In genomic region chr12:101743242-101743641, GRCh38 we compare ENCODE assay signal across 14 cellular contexts. TPM values are rescaled to one million over a fixed set of nuclear protein-coding genes. Genes with fewer than 3 reads are reported as not detected.
A peak's percentile ranks its signal among the peaks of the same experiment; 100 is the strongest.
DNase-seq lines count a peak whose midpoint lies in the region; ATAC-seq and FAIRE-seq lines count a peak whose summit lies in the region.
"Had no signal": no experiment of that assay in that cellular context is flagged by ENCODE, and none has a peak within 500 bp of the region (broad histone marks: within the 10 kb centered on the region; RNA-seq: fewer than 3 reads in every experiment).

No MANE protein-coding gene starts in this region.

- ATAC-seq in activated CD4-positive, alpha-beta T cell treated with anti-CD3 and anti-CD28 coated beads for 36 hours: no peak
- ATAC-seq in GM21576 (IDR thresholded peaks at IDR 0.05; ENCODE audit: unreplicated experiment) (peak; percentile 4), sciatic nerve (peak; percentile 57), Right ventricle myocardium inferior (no peak)
- ATAC-seq: left lobe of liver had no signal

- peaks cover 13% of the 10 kb centered on the region for H3K36me3 Mint-ChIP-seq in activated CD4-positive, alpha-beta T cell treated with anti-CD3 and anti-CD28 coated beads for 36 hours (ENCODE audit: low read depth)

- CTCF ChIA-PET in activated CD4-positive, alpha-beta T cell treated with anti-CD3 and anti-CD28 coated beads for 36 hours (lab: Charles Lee): no interaction called here

- no peaks in the 10 kb centered on the region for H3K4me1 Mint-ChIP-seq in activated CD4-positive, alpha-beta T cell treated with anti-CD3 and anti-CD28 coated beads for 36 hours

- DNase-seq in activated CD4-positive, alpha-beta T cell treated with anti-CD3 and anti-CD28 coated beads for 36 hours: no peak
- no peak for DNase-seq in activated CD4-positive, alpha-beta T cell treated with anti-CD3 and anti-CD28 coated beads for 4 hours
- DNase-seq in astrocyte of the hippocampus (ENCODE audit: low read depth, low spot score) (peak; percentile 27), sciatic nerve (ENCODE audit: low spot score) (no peak), Right ventricle myocardium inferior (ENCODE audit: missing footprints) (no peak), globus pallidus (ENCODE audit: low spot score) (no peak), urothelium cell line (ENCODE audit: low spot score) (no peak)
- DNase-seq: OCI-M1 had no signal

- POLR2A ChIA-PET in activated CD4-positive, alpha-beta T cell treated with anti-CD3 and anti-CD28 coated beads for 36 hours (lab: Charles Lee): no interaction called here

- intact Hi-C loops in activated CD4-positive, alpha-beta T cell treated with anti-CD3 and anti-CD28 coated beads for 36 hours (cut with DNase I, micrococcal nuclease): no loop called here
- intact Hi-C loops in sciatic nerve (cut with DNase I): no loop called here
- intact Hi-C loops in Right ventricle myocardium inferior (cut with DNase I): no loop called here

- peak overlapping the region; percentile 24 for H3K27ac Mint-ChIP-seq in activated CD4-positive, alpha-beta T cell treated with anti-CD3 and anti-CD28 coated beads for 36 hours

- H3K9me3 Mint-ChIP-seq in activated CD4-positive, alpha-beta T cell treated with anti-CD3 and anti-CD28 coated beads for 36 hours (ENCODE audit: low read depth): no peaks in the 10 kb centered on the region

- no peaks in the 10 kb centered on the region for H3K27me3 Mint-ChIP-seq in activated CD4-positive, alpha-beta T cell treated with anti-CD3 and anti-CD28 coated beads for 36 hours

- no peak overlapping the region for H3K4me3 Mint-ChIP-seq in activated CD4-positive, alpha-beta T cell treated with anti-CD3 and anti-CD28 coated beads for 36 hours

- no peak for FAIRE-seq in urothelium cell line (lab: Jason Lieb, UNC)
- FAIRE-seq: A204.1, D721Med had no signal

RNA-seq across cellular contexts. Expression of gene SYCP3, which starts 4.0 kb away (rescaled TPM):
- total RNA-seq in activated CD4-positive, alpha-beta T cell treated with anti-CD3 and anti-CD28 coated beads for 36 hours: under 1 TPM in 1 of 2 experiments, not detected in 1; 0.16 TPM
- total RNA-seq in sciatic nerve (not detected), Right ventricle myocardium inferior (not detected)
- total RNA-seq: cardiac muscle cell, left lobe of liver, skeletal muscle tissue had no signal

RNA-seq across cellular contexts. Expression of gene CHPT1, which starts 45.8 kb away (rescaled TPM):
- 10 to 100 TPM; 12.2 to 15.2 TPM for total RNA-seq in activated CD4-positive, alpha-beta T cell treated with anti-CD3 and anti-CD28 coated beads for 36 hours
- total RNA-seq in sciatic nerve (66.3 TPM), Right ventricle myocardium inferior (128 TPM)

Comparison
In these comparisons a context has a peak if more than half of its experiments do, and no peak if none do; other contexts are left out.
1. ATAC-seq: peak in GM21576 (single experiment) and sciatic nerve (single experiment); none in activated CD4-positive, alpha-beta T cell treated with anti-CD3 and anti-CD28 coated beads for 36 hours (single experiment) and Right ventricle myocardium inferior (single experiment).